In the genomic region with DNA sequence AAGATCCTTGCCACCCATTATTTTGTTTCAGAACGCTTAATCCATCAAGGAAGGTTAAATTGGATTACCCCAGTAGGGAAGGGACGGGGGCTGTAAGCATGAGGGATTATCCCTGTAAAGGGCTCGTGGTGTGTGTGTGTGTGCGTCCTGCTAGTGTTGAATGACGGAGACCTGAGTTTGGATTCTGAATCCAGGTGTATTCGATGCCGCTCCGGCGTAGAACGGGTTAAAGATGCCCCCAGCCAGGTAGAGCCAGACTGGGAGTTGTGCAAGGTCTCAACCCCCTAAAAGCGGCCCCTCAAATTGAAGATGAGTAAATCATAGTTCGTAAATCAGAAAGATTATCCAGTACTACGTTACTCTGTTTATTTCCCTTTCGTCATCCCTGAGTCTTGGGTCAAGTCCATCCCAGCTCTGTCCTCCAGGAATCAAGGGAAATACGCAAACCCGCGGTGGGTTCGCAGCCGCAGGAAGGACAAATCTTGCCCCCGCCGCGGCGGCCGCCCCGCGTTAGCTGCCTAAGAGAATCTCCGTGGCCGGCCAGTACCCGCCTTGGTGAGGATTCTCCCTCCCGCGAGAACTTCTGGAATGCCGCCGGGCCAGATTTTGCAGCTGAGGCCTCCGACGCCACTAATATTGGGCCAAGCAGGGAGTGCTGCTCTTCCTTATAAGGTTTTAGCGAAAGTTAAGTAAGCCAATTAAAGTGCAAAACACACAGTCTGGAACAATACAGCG, we compare ENCODE assay signal across 8 cellular contexts. TPM values are rescaled to one million over a fixed set of nuclear protein-coding genes. Genes with fewer than 3 reads are reported as not detected.
A peak's percentile ranks its signal among the peaks of the same experiment; 100 is the strongest.
DNase-seq lines count a peak whose midpoint lies in the region; ATAC-seq and FAIRE-seq lines count a peak whose summit lies in the region.

No MANE protein-coding gene starts in this region.

- ATAC-seq in GM19324 (IDR thresholded peaks at IDR 0.05; ENCODE audit: low FRiP score, unreplicated experiment) (peak; percentile 28), HG03354 (IDR thresholded peaks at IDR 0.05; ENCODE audit: poor library complexity, severe bottlenecking, unreplicated experiment) (peak; percentile 29)

- peak overlapping the region; percentile 28 to 94 (median 85) for H3K27ac ChIP-seq in skin epidermis

- DNase-seq in COR-L47 (lab: John Stamatoyannopoulos, UW) (peak; percentile 74), RCC 7860 (ENCODE audit: low spot score) (peak; percentile 48), cerebellum (ENCODE audit: low spot score) (peak; percentile 26), islet precursor cell (peak; percentile 95), superior temporal gyrus (ENCODE audit: extremely low spot score) (no peak)

- FAIRE-seq in RCC 7860 (lab: Jason Lieb, UNC) = no peak

- H3K4me3 ChIP-seq in skin epidermis = peak overlapping the region; percentile 67 to 84 (median 75)

RNA-seq across cellular contexts. Expression of a gene that starts 0.6 kb away (rescaled TPM):
- 17.7 TPM for total RNA-seq in cerebellum
